22 cellular contexts compared by ENCODE assay signal in the genomic region with DNA sequence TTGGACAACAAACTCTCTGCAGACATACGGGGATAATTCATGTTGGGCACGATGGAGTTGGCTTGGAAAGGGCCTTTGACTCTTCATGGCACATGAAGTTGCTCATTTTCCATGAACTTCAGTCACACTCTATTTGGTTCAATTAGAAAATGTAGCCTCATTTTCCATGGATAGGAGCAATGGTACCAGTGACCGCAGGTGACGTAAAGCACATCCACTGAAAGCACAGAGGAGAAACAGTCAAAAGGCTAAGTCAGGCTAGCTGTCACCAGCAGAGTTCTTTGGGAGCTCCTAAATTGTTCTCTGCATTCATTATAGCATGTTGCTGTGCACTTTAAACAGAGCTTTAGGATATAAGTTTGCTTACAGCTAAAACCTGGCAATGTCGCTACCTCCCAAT. TPM values are rescaled to one million over a fixed set of nuclear protein-coding genes. Genes with fewer than 3 reads are reported as not detected.
DNase-seq lines count a peak whose midpoint lies in the region; ATAC-seq and TF ChIP-seq lines count a peak whose summit lies in the region.
"Had no signal": no experiment of that assay in that cellular context is flagged by ENCODE, and none has a peak within 500 bp of the region (broad histone marks: within the 10 kb centered on the region; RNA-seq: fewer than 3 reads in every experiment).

No MANE protein-coding gene starts in this region.

- peak; percentile 45 for ATAC-seq in activated CD8-positive, alpha-beta memory T cell treated with anti-CD3 and anti-CD28 coated beads, Interleukin-2, amount 10 ng/mL, durations not matched to agents 7 days and 5 days
- peak; percentile 20 for ATAC-seq in HG03045 (IDR thresholded peaks at IDR 0.05; ENCODE audit: unreplicated experiment)
- no peak for ATAC-seq in stimulated activated memory B cell treated with anti-CD40 and anti-IgM and Interleukin-4, amounts not matched to agents 10 μg/mL and 1 μg/mL and 100 μg/mL, for 72 hours
- ATAC-seq: A549, body of pancreas, foreskin keratinocyte, Right ventricle myocardium inferior had no signal

- H3K36me3 ChIP-seq in OCI-LY7 (ENCODE audit: insufficient read depth, low read length) (no peaks in the 10 kb centered on the region), right atrium auricular region (no peaks in the 10 kb centered on the region)
- H3K36me3 ChIP-seq: prostate gland, thyroid gland had no signal

- peaks cover 1% of the 10 kb centered on the region for H3K36me3 Mint-ChIP-seq in activated CD8-positive, alpha-beta memory T cell treated with anti-CD3 and anti-CD28 coated beads, Interleukin-2, amount 10 ng/mL, durations not matched to agents 7 days and 5 days
- no peaks in the 10 kb centered on the region for H3K36me3 Mint-ChIP-seq in activated naive CD8-positive, alpha-beta T cell
- H3K36me3 Mint-ChIP-seq in stimulated activated memory B cell treated with anti-CD40 and anti-IgM and Interleukin-4, amounts not matched to agents 10 μg/mL and 1 μg/mL and 100 μg/mL, for 72 hours: peaks cover 16% of the 10 kb centered on the region

- H3K9me3 ChIP-seq in OCI-LY7 (ENCODE audit: low read length): no peaks in the 10 kb centered on the region
- H3K9me3 ChIP-seq in right atrium auricular region: no peaks in the 10 kb centered on the region
- H3K9me3 ChIP-seq: A549, body of pancreas, prostate gland, spleen, thyroid gland had no signal

- H3K9me3 Mint-ChIP-seq in activated CD8-positive, alpha-beta memory T cell treated with anti-CD3 and anti-CD28 coated beads, Interleukin-2, amount 10 ng/mL, durations not matched to agents 7 days and 5 days (ENCODE audit: low read depth): no peaks in the 10 kb centered on the region
- no peaks in the 10 kb centered on the region for H3K9me3 Mint-ChIP-seq in activated naive CD8-positive, alpha-beta T cell (ENCODE audit: low read depth)
- H3K9me3 Mint-ChIP-seq in stimulated activated memory B cell treated with anti-CD40 and anti-IgM and Interleukin-4, amounts not matched to agents 10 μg/mL and 1 μg/mL and 100 μg/mL, for 72 hours: no peaks in the 10 kb centered on the region

- DNase-seq in activated CD8-positive, alpha-beta memory T cell treated with anti-CD3 and anti-CD28 coated beads, Interleukin-2, amount 10 ng/mL, durations not matched to agents 7 days and 5 days: no peak
- no peak for DNase-seq in activated CD8-positive, alpha-beta memory T cell treated with anti-CD3 and anti-CD28 coated beads, Interleukin-2, amount 50 U/mL, for 48 hours
- DNase-seq in OCI-LY7 (ENCODE audit: low spot score) (no peak), DMS 273 treated with DMSO at 0.1 percent for 48 hours (lab: John Stamatoyannopoulos, UW) (no peak), right atrium auricular region (ENCODE audit: low spot score) (no peak)
- DNase-seq: body of pancreas, DMS53, hippocampal formation, NCI-H1048, NCI-H524 treated with DMSO at 0.1 percent for 48 hours, spleen, thyroid gland had no signal

- no peak overlapping the region for H3K4me3 Mint-ChIP-seq in activated CD8-positive, alpha-beta memory T cell treated with anti-CD3 and anti-CD28 coated beads, Interleukin-2, amount 10 ng/mL, durations not matched to agents 7 days and 5 days
- H3K4me3 Mint-ChIP-seq in activated naive CD8-positive, alpha-beta T cell: peak overlapping the region; percentile 47
- peak overlapping the region; percentile 18 for H3K4me3 Mint-ChIP-seq in stimulated activated memory B cell treated with anti-CD40 and anti-IgM and Interleukin-4, amounts not matched to agents 10 μg/mL and 1 μg/mL and 100 μg/mL, for 72 hours
- H3K4me3 Mint-ChIP-seq: nephron had no signal

- intact Hi-C loops in OCI-LY7 (cut with micrococcal nuclease; ENCODE audit: unreplicated experiment): no loop called here

- no peak overlapping the region for H3K27ac Mint-ChIP-seq in activated CD8-positive, alpha-beta memory T cell treated with anti-CD3 and anti-CD28 coated beads, Interleukin-2, amount 10 ng/mL, durations not matched to agents 7 days and 5 days
- peak overlapping the region; percentile 83 for H3K27ac Mint-ChIP-seq in activated naive CD8-positive, alpha-beta T cell
- H3K27ac Mint-ChIP-seq in stimulated activated memory B cell treated with anti-CD40 and anti-IgM and Interleukin-4, amounts not matched to agents 10 μg/mL and 1 μg/mL and 100 μg/mL, for 72 hours: peak overlapping the region; percentile 85
- H3K27ac Mint-ChIP-seq: nephron had no signal

- no peaks in the 10 kb centered on the region for H4K20me1 ChIP-seq in OCI-LY7 (ENCODE audit: insufficient read depth, low read length)

- CTCF ChIA-PET in activated CD8-positive, alpha-beta memory T cell treated with anti-CD3 and anti-CD28 coated beads, Interleukin-2, amount 10 ng/mL, durations not matched to agents 7 days and 5 days (lab: Charles Lee): no interaction called here
- CTCF ChIA-PET in OCI-LY7 (lab: Charles Lee; ENCODE audit: unreplicated experiment): no interaction called here

- H3K79me2 ChIP-seq in OCI-LY7 (ENCODE audit: insufficient read depth, low read depth, low read length): no peaks in the 10 kb centered on the region

- H3K27ac ChIP-seq in OCI-LY7 (ENCODE audit: low read depth, low read length, poor library complexity, severe bottlenecking) (no peak overlapping the region), right atrium auricular region (no peak overlapping the region)
- H3K27ac ChIP-seq: A549, body of pancreas, C4-2B, foreskin keratinocyte, prostate gland, spleen, thyroid gland, VCaP had no signal

- BruUV-seq in OCI-LY7 (replicated peaks; lab: Mats Ljungman, UMichigan): no TSS peak

- no peak overlapping the region for H2AFZ ChIP-seq in OCI-LY7 (ENCODE audit: low read length)

- H3K27me3 Mint-ChIP-seq in activated CD8-positive, alpha-beta memory T cell treated with anti-CD3 and anti-CD28 coated beads, Interleukin-2, amount 10 ng/mL, durations not matched to agents 7 days and 5 days: no peaks in the 10 kb centered on the region
- H3K27me3 Mint-ChIP-seq in activated naive CD8-positive, alpha-beta T cell: no peaks in the 10 kb centered on the region
- H3K27me3 Mint-ChIP-seq in stimulated activated memory B cell treated with anti-CD40 and anti-IgM and Interleukin-4, amounts not matched to agents 10 μg/mL and 1 μg/mL and 100 μg/mL, for 72 hours: no peaks in the 10 kb centered on the region

- H3K27me3 ChIP-seq in right atrium auricular region: no peaks in the 10 kb centered on the region
- H3K27me3 ChIP-seq: body of pancreas, foreskin keratinocyte, spleen, thyroid gland had no signal

- H3K9me2 ChIP-seq in OCI-LY7 (ENCODE audit: insufficient read depth, low read length): no peaks in the 10 kb centered on the region

- no peak for TF ChIP-seq CTCF in OCI-LY7 (conservative IDR thresholded peaks at IDR 0.05; ENCODE audit: low read length)
- TF ChIP-seq CTCF in right atrium auricular region (IDR thresholded peaks at IDR 0.05): no peak

- H3K4me1 ChIP-seq in OCI-LY7 (ENCODE audit: insufficient read depth, low read length, poor library complexity, severe bottlenecking) (no peaks in the 10 kb centered on the region), right atrium auricular region (no peaks in the 10 kb centered on the region)
- H3K4me1 ChIP-seq: A549, body of pancreas, foreskin keratinocyte, prostate gland, spleen, thyroid gland had no signal

- POLR2A ChIA-PET in OCI-LY7 (lab: Charles Lee): interaction anchor here (0.5 to 0.8 kb wide), 2 partner anchors 21 to 432 kb away, joined by 3 to 4 read pairs; no protein-coding TSS in a partner anchor

- no peak overlapping the region for H3K4me2 ChIP-seq in OCI-LY7 (ENCODE audit: low read length)
- H3K4me2 ChIP-seq: A549 had no signal

- H3K4me3 ChIP-seq in OCI-LY7 (ENCODE audit: low read depth, low read length, poor library complexity, severe bottlenecking): no peak overlapping the region
- H3K4me3 ChIP-seq in right atrium auricular region: no peak overlapping the region
- H3K4me3 ChIP-seq: A549, body of pancreas, prostate gland, spleen, thyroid gland had no signal

- H3K4me1 Mint-ChIP-seq in activated CD8-positive, alpha-beta memory T cell treated with anti-CD3 and anti-CD28 coated beads, Interleukin-2, amount 10 ng/mL, durations not matched to agents 7 days and 5 days: peaks cover 31% of the 10 kb centered on the region
- peaks cover 15% of the 10 kb centered on the region for H3K4me1 Mint-ChIP-seq in activated naive CD8-positive, alpha-beta T cell (ENCODE audit: low read depth)
- H3K4me1 Mint-ChIP-seq in stimulated activated memory B cell treated with anti-CD40 and anti-IgM and Interleukin-4, amounts not matched to agents 10 μg/mL and 1 μg/mL and 100 μg/mL, for 72 hours: peaks cover 27% of the 10 kb centered on the region
- H3K4me1 Mint-ChIP-seq: nephron had no signal

RNA-seq across cellular contexts. Expression of a gene that starts 39.9 kb away (rescaled TPM):
- under 1 TPM; 0.21 to 0.38 TPM for total RNA-seq in activated CD8-positive, alpha-beta memory T cell treated with anti-CD3 and anti-CD28 coated beads, Interleukin-2, amount 10 ng/mL, durations not matched to agents 7 days and 5 days
- not detected in 2 replicates for total RNA-seq in OCI-LY7 (2014; rRNA removed; shearing (Covaris generic))
- total RNA-seq in OCI-LY7 (2022) (not detected in 2 replicates), right atrium auricular region (not detected)
- total RNA-seq: Right ventricle myocardium inferior, thyroid gland had no signal
